2 cellular contexts compared by ENCODE assay signal in genomic region chr12:21764950-21765349, GRCh38.
TF ChIP-seq lines count a peak whose summit lies in the region.

No MANE protein-coding gene starts in this region.

TF ChIP-seq in liver, 16 proteins besides CTCF, POLR2A, EP300 and RAD21:
- TF ChIP-seq REST (IDR thresholded peaks at IDR 0.05) (no peak), RXRA (IDR thresholded peaks at IDR 0.05) (no peak), ATF3 (IDR thresholded peaks at IDR 0.05) (no peak), ZBTB33 (IDR thresholded peaks at IDR 0.05) (no peak), FOXA2 (IDR thresholded peaks at IDR 0.05) (no peak), HNF4G (IDR thresholded peaks at IDR 0.05) (no peak), SP1 (IDR thresholded peaks at IDR 0.05) (no peak), FOXA1 (IDR thresholded peaks at IDR 0.05) (no peak)

TF ChIP-seq in HepG2, 621 proteins besides CTCF, POLR2A, EP300 and RAD21 (continued from another document):
- no peak for TF ChIP-seq MLX (CRISPR knock-in tag; IDR thresholded peaks at IDR 0.05)
- no peak for TF ChIP-seq ZNF891 (CRISPR knock-in tag; IDR thresholded peaks at IDR 0.05)
- no peak for TF ChIP-seq ELF3 (CRISPR knock-in tag; IDR thresholded peaks at IDR 0.05)
- TF ChIP-seq MEIS1 (CRISPR knock-in tag; IDR thresholded peaks at IDR 0.05; ENCODE audit: borderline replicate concordance) = no peak
- TF ChIP-seq RNF2 (conservative IDR thresholded peaks at IDR 0.05; ENCODE audit: low read depth) = no peak
- TF ChIP-seq DDIT3 (CRISPR knock-in tag; IDR thresholded peaks at IDR 0.05) = no peak
- no peak for TF ChIP-seq UBTF (CRISPR knock-in tag; IDR thresholded peaks at IDR 0.05)
- no peak for TF ChIP-seq ZNF280D (CRISPR knock-in tag; IDR thresholded peaks at IDR 0.05)
- TF ChIP-seq HINFP (CRISPR knock-in tag; IDR thresholded peaks at IDR 0.05; ENCODE audit: low read depth) = no peak
- TF ChIP-seq ZNF678 (CRISPR knock-in tag; IDR thresholded peaks at IDR 0.05) = no peak
- TF ChIP-seq TFDP2 (CRISPR knock-in tag; IDR thresholded peaks at IDR 0.05) = no peak
- TF ChIP-seq GATAD2A (CRISPR knock-in tag; IDR thresholded peaks at IDR 0.05) = no peak
- TF ChIP-seq CEBPB (IDR thresholded peaks at IDR 0.05; ENCODE audit: borderline replicate concordance, low read depth, low read length) = no peak
- TF ChIP-seq ARID5B (CRISPR knock-in tag; IDR thresholded peaks at IDR 0.05) = no peak
- no peak for TF ChIP-seq THRA (CRISPR knock-in tag; IDR thresholded peaks at IDR 0.05; ENCODE audit: borderline replicate concordance)
- no peak for TF ChIP-seq JDP2 (CRISPR knock-in tag; IDR thresholded peaks at IDR 0.05; ENCODE audit: borderline replicate concordance)
